In the genomic region with DNA sequence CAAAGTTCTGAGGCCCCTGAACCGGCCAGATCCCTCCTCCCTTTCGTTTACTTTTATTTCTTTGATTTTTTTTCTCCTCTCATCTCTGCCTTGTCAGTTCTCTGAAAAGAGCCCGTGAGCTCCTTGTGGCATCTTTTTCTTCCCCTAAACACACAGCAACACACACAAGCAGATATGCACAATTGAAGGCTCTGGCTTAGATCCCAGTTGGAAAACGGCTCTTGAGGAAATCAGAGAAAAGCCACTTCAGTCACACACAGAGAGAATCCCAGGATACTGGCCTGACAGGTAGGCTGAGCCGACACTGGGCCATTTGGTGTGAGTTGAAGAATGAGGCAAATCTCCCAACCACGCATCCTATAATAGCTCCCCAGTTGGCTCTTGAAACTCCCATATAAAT, we compare ENCODE assay signal across 8 cellular contexts. TPM values are rescaled to one million over a fixed set of nuclear protein-coding genes. Genes with fewer than 3 reads are reported as not detected.
A peak's percentile ranks its signal among the peaks of the same experiment; 100 is the strongest.
DNase-seq lines count a peak whose midpoint lies in the region; ATAC-seq, FAIRE-seq and TF ChIP-seq lines count a peak whose summit lies in the region.

No MANE protein-coding gene starts in this region.

- FAIRE-seq in endothelial cell of umbilical vein (lab: Jason Lieb, UNC) = no peak
- FAIRE-seq in GM19239 (lab: Jason Lieb, UNC) = no peak
- FAIRE-seq in GM12891 (lab: Jason Lieb, UNC) = no peak

- dilution Hi-C loops in endothelial cell of umbilical vein (cut with MboI; ENCODE audit: extremely low pct_ligation_motif_present, low sequenced_read_pairs) = no loop called here

- peak overlapping the region in 1 of 3 experiments; percentile 27 for H3K4me3 ChIP-seq in endothelial cell of umbilical vein (replicated peaks in 1 of 3; ENCODE audit: insufficient read depth in 1 of 3, low read depth in 1 of 3, low read length in 3 of 3)

- H3K79me2 ChIP-seq in endothelial cell of umbilical vein (ENCODE audit: control insufficient read depth, insufficient read depth, low read length) = no peaks in the 10 kb centered on the region

- TF ChIP-seq CTCF in endothelial cell of umbilical vein (IDR thresholded peaks at IDR 0.05; ENCODE audit: extremely low read depth in 1 of 2, insufficient read depth in 1 of 2, low read depth in 1 of 2, low read length in 2 of 2) = no peak

- H3K27me3 ChIP-seq in endothelial cell of umbilical vein (ENCODE audit: control insufficient read depth in 2 of 2, insufficient read depth in 2 of 2, low read length in 2 of 2) = no peaks in the 10 kb centered on the region

- CTCF ChIA-PET in endothelial cell of umbilical vein (lab: Charles Lee) = interaction anchor here (0.8 to 2.4 kb wide), 9 partner anchors 9 to 1229 kb away, joined by 3 to 10 read pairs (median 6); a partner anchor contains a TSS

- peak overlapping the region; percentile 62 for H3K27ac ChIP-seq in endothelial cell of umbilical vein (ENCODE audit: insufficient read depth, low read depth, low read length)

- no peak for TF ChIP-seq POLR2A in endothelial cell of umbilical vein (IDR thresholded peaks at IDR 0.05; ENCODE audit: low read depth, low read length)
- no peak for TF ChIP-seq POLR2A in GM12891 (IDR thresholded peaks at IDR 0.05; ENCODE audit: low read depth, low read length)

- H3K4me1 ChIP-seq in ES-I3 (ENCODE audit: insufficient read depth, low read length) (no peaks in the 10 kb centered on the region), endothelial cell of umbilical vein (ENCODE audit: control insufficient read depth, extremely low read depth, insufficient read depth, low read length) (peaks cover 9% of the 10 kb centered on the region)

- POLR2A ChIA-PET in endothelial cell of umbilical vein (lab: Charles Lee) = interaction anchor here (0.6 kb wide), 1 partner anchor 315 kb away, joined by 3 read pairs; a partner anchor contains a TSS

- no TSS peak for BruUV-seq in endothelial cell of umbilical vein (replicated peaks; lab: Mats Ljungman, UMichigan)

- no peaks in the 10 kb centered on the region for H3K9me1 ChIP-seq in endothelial cell of umbilical vein (replicated peaks; ENCODE audit: control insufficient read depth, extremely low read depth, insufficient read depth, low read length)

- H3K36me3 ChIP-seq in ES-I3 (ENCODE audit: insufficient read depth, low read length) = no peaks in the 10 kb centered on the region
- H3K36me3 ChIP-seq in endothelial cell of umbilical vein (ENCODE audit: control insufficient read depth in 2 of 2, extremely low read depth in 1 of 2, insufficient read depth in 2 of 2, low read length in 2 of 2) = peaks cover 0 to 4% of the 10 kb centered on the region in 2 experiments

- DNase-seq in RPMI7951 (ENCODE audit: low read depth) = peak; percentile 7
- DNase-seq in endothelial cell of umbilical vein (ENCODE audit: low read depth, low spot score) = peak; percentile 51
- no peak for DNase-seq in sciatic nerve (ENCODE audit: low spot score)
- DNase-seq in GM19239 (ENCODE audit: insufficient read length, low spot score) = no peak
- no peak for DNase-seq in GM12891 (ENCODE audit: insufficient read length, low spot score)

- H3K9ac ChIP-seq in ES-I3 (ENCODE audit: low read depth, low read length) (peak overlapping the region; percentile 37; the same call in 1 of the 2 replicates), endothelial cell of umbilical vein (replicated peaks; ENCODE audit: extremely low read depth, insufficient read depth, low read length) (peak overlapping the region; percentile 25)

- ATAC-seq in sciatic nerve (peak; percentile 15), GM18868 (IDR thresholded peaks at IDR 0.05; ENCODE audit: unreplicated experiment) (no peak), GM21447 (IDR thresholded peaks at IDR 0.05; ENCODE audit: unreplicated experiment) (no peak)

- H4K20me1 ChIP-seq in endothelial cell of umbilical vein (replicated peaks; ENCODE audit: control insufficient read depth, extremely low read depth, insufficient read depth, low read length) = no peaks in the 10 kb centered on the region

- peak overlapping the region; percentile 12 for H2AFZ ChIP-seq in endothelial cell of umbilical vein (ENCODE audit: low read depth, low read length)

- no peaks in the 10 kb centered on the region for H3K9me3 ChIP-seq in ES-I3 (ENCODE audit: control insufficient read depth, insufficient read depth, low read length)
- no peaks in the 10 kb centered on the region for H3K9me3 ChIP-seq in endothelial cell of umbilical vein (replicated peaks; ENCODE audit: control insufficient read depth, insufficient read depth, low read length)

- H3K4me2 ChIP-seq in endothelial cell of umbilical vein (ENCODE audit: insufficient read depth, low read length) = peak overlapping the region; percentile 75

- intact Hi-C loops in endothelial cell of umbilical vein (cut with micrococcal nuclease) = loop anchor here (1.0 to 10.0 kb wide), 4 partner anchors 11 to 1229 kb away; a partner anchor contains a TSS
- intact Hi-C loops in sciatic nerve (cut with DNase I) = no loop called here

TF ChIP-seq in endothelial cell of umbilical vein, 7 proteins besides CTCF, POLR2A, EP300 and RAD21:
- no peak for TF ChIP-seq POLR2AphosphoS5 (IDR thresholded peaks at IDR 0.05; ENCODE audit: insufficient read depth, low read depth, low read length)
- TF ChIP-seq JUN (IDR thresholded peaks at IDR 0.05; ENCODE audit: borderline replicate concordance, insufficient read depth, insufficient read length, low read depth) = no peak
- TF ChIP-seq GATA2 (IDR thresholded peaks at IDR 0.05; ENCODE audit: insufficient read depth, insufficient read length, low read depth, low read length) = no peak
- no peak for TF ChIP-seq EZH2 (IDR thresholded peaks at IDR 0.05; ENCODE audit: borderline replicate concordance, low read depth, low read length, severe bottlenecking)
- TF ChIP-seq MYC (IDR thresholded peaks at IDR 0.05; ENCODE audit: low read depth, low read length) = no peak
- no peak for TF ChIP-seq FOS (IDR thresholded peaks at IDR 0.05; ENCODE audit: borderline replicate concordance, insufficient read depth, low read length)
- TF ChIP-seq, protein P1, sequence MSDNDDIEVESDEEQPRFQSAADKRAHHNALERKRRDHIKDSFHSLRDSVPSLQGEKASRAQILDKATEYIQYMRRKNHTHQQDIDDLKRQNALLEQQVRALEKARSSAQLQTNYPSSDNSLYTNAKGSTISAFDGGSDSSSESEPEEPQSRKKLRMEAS (IDR thresholded peaks at IDR 0.05; ENCODE audit: insufficient read depth, insufficient read length) = no peak

TF ChIP-seq in GM12891, 5 proteins besides CTCF, POLR2A, EP300 and RAD21:
- TF ChIP-seq TAF1 (IDR thresholded peaks at IDR 0.05; ENCODE audit: low read depth, low read length) (no peak), POLR2AphosphoS5 (IDR thresholded peaks at IDR 0.05; ENCODE audit: low read depth, low read length) (no peak), PAX5 (IDR thresholded peaks at IDR 0.05; ENCODE audit: insufficient read depth, low read length, severe bottlenecking) (no peak), POU2F2 (IDR thresholded peaks at IDR 0.05; ENCODE audit: low read depth, low read length) (no peak), SPI1 (IDR thresholded peaks at IDR 0.05; ENCODE audit: low read depth, low read length) (no peak)

RNA-seq across cellular contexts. Expression of a gene that starts 12.9 kb away (rescaled TPM):
- total RNA-seq in RPMI7951 (2014; rRNA removed; shearing (Covaris generic)) = not detected in 2 replicates
- 74.8 and 106 TPM in 2 replicates for total RNA-seq in endothelial cell of umbilical vein
- polyA plus RNA-seq in endothelial cell of umbilical vein = 42.5 and 46.0 TPM in 2 replicates
- polyA plus RNA-seq in endothelial cell of umbilical vein (2011; cell fraction: cytosol; rRNA removed) = 43.9 and 44.8 TPM in 2 replicates
- polyA plus RNA-seq in endothelial cell of umbilical vein (2011; cell fraction: nucleus; rRNA removed) = 46.7 and 49.3 TPM in 2 replicates
- 61.1 and 79.8 TPM in 2 replicates for polyA plus RNA-seq in endothelial cell of umbilical vein (2012)
- polyA minus RNA-seq in endothelial cell of umbilical vein = 47.3 and 59.5 TPM in 2 replicates
- polyA minus RNA-seq in endothelial cell of umbilical vein (2011; cell fraction: cytosol; rRNA and poly(A)+ RNA removed) = not detected
- polyA minus RNA-seq in endothelial cell of umbilical vein (2011; cell fraction: nucleus; rRNA and poly(A)+ RNA removed) = 32.9 and 33.3 TPM in 2 replicates
- 35.4 TPM for total RNA-seq in sciatic nerve
- polyA plus RNA-seq in GM12891 (2012; ENCODE audit: low read depth, missing spikeins) = not detected

Comparison
In these comparisons a context has a peak if more than half of its experiments do, and no peak if none do; other contexts are left out.
1. DNase-seq: peak in RPMI7951 (single experiment) and endothelial cell of umbilical vein (single experiment); none in sciatic nerve (single experiment), GM19239 (single experiment) and GM12891 (single experiment).
2. RNA of a gene that starts 12.9 kb away (total RNA-seq): 74.8 to 106 TPM in endothelial cell of umbilical vein and 35.4 TPM in sciatic nerve (single experiment); not detected in RPMI7951; every median in the first group is over 10 times any median in the second.